Comparison of ENCODE assay signal across 22 cellular contexts in the genomic region with DNA sequence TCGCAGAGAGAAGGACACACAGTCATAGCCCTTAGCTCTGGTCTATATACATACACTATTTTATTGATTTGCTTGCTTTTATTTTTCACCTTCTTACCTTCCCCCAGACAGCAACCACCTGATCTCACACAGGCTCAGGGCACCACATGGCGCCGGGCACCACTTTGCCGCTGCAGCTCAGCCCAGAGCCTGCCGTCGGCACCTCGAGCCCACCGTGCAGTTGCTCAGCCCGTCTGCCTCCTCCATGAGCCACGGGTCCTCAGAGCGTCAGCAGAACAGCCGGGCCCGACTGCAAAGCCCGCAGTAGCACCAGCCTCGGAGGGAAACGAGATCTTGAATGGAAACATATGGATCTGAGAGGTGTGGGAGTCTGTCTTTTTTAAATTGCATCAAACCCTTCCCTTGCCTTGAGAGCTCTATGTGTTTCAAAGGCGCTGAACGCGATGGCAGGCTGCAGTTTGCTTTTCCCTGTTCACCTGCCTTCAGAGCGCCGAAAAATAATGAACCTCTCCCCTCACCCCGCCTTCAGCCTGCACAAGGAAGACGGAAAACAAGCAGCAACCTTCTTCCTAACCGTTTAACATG.
"Had no signal": no experiment of that assay in that cellular context is flagged by ENCODE, and none has a peak within 500 bp of the region (broad histone marks: within the 10 kb centered on the region; RNA-seq: fewer than 3 reads in every experiment).

No MANE protein-coding gene starts in this region.

- H3K4me3 ChIP-seq: K562, Peyer's patch, SJCRH30 had no signal

- DNase-seq: activated CD4-positive, alpha-beta T cell treated with anti-CD3 and anti-CD28 coated beads for 48 hours; activated CD4-positive, alpha-beta T cell treated with anti-CD3 and anti-CD28 coated beads, Interleukin-2, amount 50 U/mL, for 4 hours; activated CD8-positive, alpha-beta memory T cell treated with anti-CD3 and anti-CD28 coated beads, Interleukin-2, amount 10 ng/mL, durations not matched to agents 7 days and 5 days; activated effector memory CD4-positive, alpha-beta T cell treated with Interleukin-2 at 50 U/mL for 16 hours; activated naive CD4-positive, alpha-beta T cell; activated T-cell treated with anti-CD3 and anti-CD28 coated beads, Interleukin-2, amount 50 U/mL, for 24 hours; aorta; Karpas-422; MM.1S; NCI-H1105; NCI-H1436; NCI-H1694 treated with DMSO at 0.1 percent for 48 hours; NCI-H2029 treated with DMSO at 0.1 percent for 48 hours; NCI-H226; NCI-H69; Peyer's patch; Right ventricle myocardium superior; SJCRH30 had no signal

- H3K4me1 ChIP-seq: Peyer's patch had no signal

- H3K27ac ChIP-seq: Peyer's patch, RWPE1, SJCRH30 had no signal

- FAIRE-seq: bronchial epithelial cell, K562 had no signal

- H3K9me3 ChIP-seq: Peyer's patch, SJCRH30 had no signal

- H3K36me3 ChIP-seq: Peyer's patch, SJCRH30 had no signal

- H3K27me3 ChIP-seq: Peyer's patch had no signal

- ATAC-seq: activated CD4-positive, CD25-positive, alpha-beta regulatory T cell treated with anti-CD3 and anti-CD28 coated beads, Interleukin-2, amount 50 U/mL, for 24 hours; activated CD8-positive, alpha-beta memory T cell treated with anti-CD3 and anti-CD28 coated beads, Interleukin-2, amount 10 ng/mL, durations not matched to agents 7 days and 5 days; K562 had no signal
